Comparison of ENCODE assay signal across 1 cellular context in genomic region chr1:2233468-2233867, GRCh38.
TF ChIP-seq lines count a peak whose summit lies in the region.

No MANE protein-coding gene starts in this region.

TF ChIP-seq in GM12878, 131 proteins besides CTCF, POLR2A, EP300 and RAD21 (continued from another document):
- TF ChIP-seq ZBTB40 (IDR thresholded peaks at IDR 0.05; ENCODE audit: borderline replicate concordance) (no peak), SPI1 (IDR thresholded peaks at IDR 0.05; ENCODE audit: borderline replicate concordance, insufficient read depth, low read depth, low read length) (no peak), IKZF1 (conservative IDR thresholded peaks at IDR 0.05) (no peak), EZH2 (IDR thresholded peaks at IDR 0.05; ENCODE audit: borderline replicate concordance, control insufficient read depth, low read depth, low read length) (no peak), BACH1 (IDR thresholded peaks at IDR 0.05; ENCODE audit: borderline replicate concordance) (no peak), ASH2L (IDR thresholded peaks at IDR 0.05; ENCODE audit: borderline replicate concordance, low read depth) (no peak), YY1 (IDR thresholded peaks at IDR 0.05; ENCODE audit: low read depth, low read length) (no peak), BHLHE40 (IDR thresholded peaks at IDR 0.05; ENCODE audit: borderline replicate concordance in 1 of 2, low read depth in 2 of 2, low read length in 1 of 2) (no peak), ZNF24 (IDR thresholded peaks at IDR 0.05) (no peak)
- TF ChIP-seq, protein P1, sequence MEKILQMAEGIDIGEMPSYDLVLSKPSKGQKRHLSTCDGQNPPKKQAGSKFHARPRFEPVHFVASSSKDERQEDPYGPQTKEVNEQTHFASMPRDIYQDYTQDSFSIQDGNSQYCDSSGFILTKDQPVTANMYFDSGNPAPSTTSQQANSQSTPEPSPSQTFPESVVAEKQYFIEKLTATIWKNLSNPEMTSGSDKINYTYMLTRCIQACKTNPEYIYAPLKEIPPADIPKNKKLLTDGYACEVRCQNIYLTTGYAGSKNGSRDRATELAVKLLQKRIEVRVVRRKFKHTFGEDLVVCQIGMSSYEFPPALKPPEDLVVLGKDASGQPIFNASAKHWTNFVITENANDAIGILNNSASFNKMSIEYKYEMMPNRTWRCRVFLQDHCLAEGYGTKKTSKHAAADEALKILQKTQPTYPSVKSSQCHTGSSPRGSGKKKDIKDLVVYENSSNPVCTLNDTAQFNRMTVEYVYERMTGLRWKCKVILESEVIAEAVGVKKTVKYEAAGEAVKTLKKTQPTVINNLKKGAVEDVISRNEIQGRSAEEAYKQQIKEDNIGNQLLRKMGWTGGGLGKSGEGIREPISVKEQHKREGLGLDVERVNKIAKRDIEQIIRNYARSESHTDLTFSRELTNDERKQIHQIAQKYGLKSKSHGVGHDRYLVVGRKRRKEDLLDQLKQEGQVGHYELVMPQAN (conservative IDR thresholded peaks at IDR 0.05), result no peak
